Comparison of ENCODE assay signal across 8 cellular contexts in the genomic region with DNA sequence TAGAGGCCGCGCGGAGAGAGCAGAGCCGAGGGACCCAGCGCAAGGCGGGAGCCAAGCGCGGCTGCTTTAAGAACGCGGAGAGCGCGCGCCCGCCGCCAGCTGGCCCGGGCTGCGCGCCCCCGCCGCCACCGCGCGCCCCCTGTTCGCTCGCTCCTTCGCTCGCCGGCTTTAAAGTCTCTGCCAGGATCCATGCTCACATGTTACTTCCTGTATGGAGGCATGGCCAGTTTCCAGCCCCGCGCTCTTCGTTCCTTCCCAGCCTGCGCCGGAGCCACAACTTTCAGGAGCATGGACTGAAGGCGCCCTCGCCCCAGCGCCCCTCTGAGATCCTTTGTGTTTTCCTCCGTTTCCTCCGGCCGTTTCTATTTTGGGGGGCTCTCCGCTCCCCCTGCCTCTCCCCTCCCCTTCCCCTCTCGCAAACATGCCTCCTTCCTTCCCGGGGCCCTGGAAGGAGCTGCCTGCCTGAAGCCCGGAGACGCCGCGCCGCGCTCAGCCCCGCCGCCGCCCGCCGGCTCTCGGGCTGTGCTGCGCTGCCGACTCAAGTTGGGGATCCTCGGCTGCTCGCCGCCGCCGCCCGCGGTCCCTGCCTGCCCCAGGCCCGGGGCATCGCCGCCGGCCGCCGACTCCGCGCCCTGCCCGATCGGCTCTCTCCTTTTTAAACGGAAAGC. TPM values are rescaled to one million over a fixed set of nuclear protein-coding genes. Genes with fewer than 3 reads are reported as not detected.
DNase-seq lines count a peak whose midpoint lies in the region; ATAC-seq and TF ChIP-seq lines count a peak whose summit lies in the region.

A gene (plus strand): TSS at position 198 of the 668 bp plus-strand sequence. CDS start 717 bp downstream, outside the sequence.

- no peak for TF ChIP-seq CTCF in colonic mucosa (IDR thresholded peaks at IDR 0.05)

- intact Hi-C loops in colonic mucosa (cut with DNase I): loop anchor here (5.0 to 10.0 kb wide), 3 partner anchors 93 to 491 kb away; no protein-coding TSS in a partner anchor

- peak within 1 kb of the TSS; percentile 92 for H3K27ac ChIP-seq in SJCRH30
- H3K27ac ChIP-seq in colonic mucosa: peak within 1 kb of the TSS; percentile 86

- peak; percentile 13 for ATAC-seq in GM19468 (IDR thresholded peaks at IDR 0.05; ENCODE audit: extremely low read depth, unreplicated experiment)

- H3K9ac ChIP-seq in colonic mucosa (ENCODE audit: low read depth in 2 of 2, low read length in 2 of 2): peak within 1 kb of the TSS; percentile 83 to 85

- H3K4me3 ChIP-seq in SJCRH30 (peak within 1 kb of the TSS; percentile 79), colonic mucosa (peak within 1 kb of the TSS; percentile 51)

- no peaks in the 10 kb centered on the region for H3K27me3 ChIP-seq in SJCRH30
- H3K27me3 ChIP-seq in colonic mucosa: no peaks in the 10 kb centered on the region

- no peaks in the 10 kb centered on the region for H3K36me3 ChIP-seq in SJCRH30
- H3K36me3 ChIP-seq in colonic mucosa: no peaks in the 10 kb centered on the region

- peak; percentile 76 for DNase-seq in DMS 273 treated with DMSO at 0.1 percent for 48 hours (lab: John Stamatoyannopoulos, UW)
- DNase-seq in KG1 (lab: John Stamatoyannopoulos, UW): peak; percentile 73
- peak; percentile 79 to 87 for DNase-seq in SJCRH30
- peak; percentile 88 for DNase-seq in colonic mucosa
- DNase-seq in kidney tubule cell (ENCODE audit: low spot score): peak; percentile 96
- DNase-seq in smooth muscle cell of the brain vasculature (ENCODE audit: low read depth, low spot score): peak; percentile 88
- no peak for DNase-seq in activated CD4-positive, CD25-positive, alpha-beta regulatory T cell treated with anti-CD3 and anti-CD28 coated beads, Interleukin-2, amount 50 U/mL, for 72 hours

- H3K9me3 ChIP-seq in SJCRH30 (replicated peaks) (no peaks in the 10 kb centered on the region), colonic mucosa (no peaks in the 10 kb centered on the region)

- no peaks in the 10 kb centered on the region for H3K4me1 ChIP-seq in SJCRH30
- H3K4me1 ChIP-seq in colonic mucosa: no peaks in the 10 kb centered on the region

RNA-seq across cellular contexts. Expression of the gene that starts here (rescaled TPM):
- total RNA-seq in SJCRH30 (2014; rRNA removed; shearing (Covaris generic)): 22.5 and 25.2 TPM in 2 replicates
- 10 to 100 TPM; 26.0 to 26.3 TPM for total RNA-seq in colonic mucosa
